15 cellular contexts compared by ENCODE assay signal in the genomic region with DNA sequence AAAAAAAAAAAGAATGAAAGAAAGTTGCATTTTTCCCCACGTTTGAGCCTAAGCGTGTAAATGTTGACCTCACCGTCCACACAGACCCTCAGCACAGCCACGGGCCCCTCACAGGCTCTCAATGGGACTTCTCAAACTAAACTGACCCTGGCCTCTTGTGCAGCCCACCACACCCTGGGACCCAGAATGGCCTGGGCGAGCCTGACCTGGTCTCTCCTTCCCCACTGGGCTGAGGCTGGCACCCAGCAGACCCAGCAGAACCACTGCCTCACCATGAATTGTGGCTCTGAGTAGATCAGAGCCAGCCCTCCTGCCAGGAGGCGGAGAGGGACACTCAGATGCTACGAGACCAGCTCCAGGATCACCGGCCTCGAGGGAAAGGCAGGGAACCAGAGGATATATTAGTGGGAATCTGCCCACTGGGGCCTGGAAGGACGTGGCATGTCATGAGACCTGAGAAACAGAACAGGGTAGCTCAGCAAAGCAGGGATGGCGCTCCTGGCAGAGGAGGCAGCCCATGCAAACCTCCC.
DNase-seq lines count a peak whose midpoint lies in the region; ATAC-seq, FAIRE-seq and TF ChIP-seq lines count a peak whose summit lies in the region.
"Had no signal": no experiment of that assay in that cellular context is flagged by ENCODE, and none has a peak within 500 bp of the region (broad histone marks: within the 10 kb centered on the region; RNA-seq: fewer than 3 reads in every experiment).

No MANE protein-coding gene starts in this region.

- H2AFZ ChIP-seq in neuronal stem cell (ENCODE audit: low read length), result no peak overlapping the region

- H3K9ac ChIP-seq in kidney (ENCODE audit: low read length in 2 of 2), result no peak overlapping the region
- no peak overlapping the region for H3K9ac ChIP-seq in neuronal stem cell (ENCODE audit: low read depth, low read length, poor library complexity)

- DNase-seq in Right ventricle myocardium inferior (ENCODE audit: missing footprints) (peak; percentile 54), left ventricle myocardium inferior (no peak), MG63 (peak; percentile 0), kidney (peak; percentile 48), neuronal stem cell (ENCODE audit: low spot score) (no peak), MCF 10A (ENCODE audit: unreplicated experiment) (no peak), T-helper 17 cell (no peak)
- DNase-seq in activated T-helper 1 cell treated with anti-CD3 and anti-CD28 coated beads, Interleukin-12 subunit alpha, Interleukin-12 subunit beta, Interleukin-2, Interleukin-4 antibody, amounts not matched to agents 30 ng/mL and 10 ng/mL and 1 ng/mL, durations not matched to agents 14 hours and 24 hours and 36 hours (ENCODE audit: low spot score), result no peak
- DNase-seq: Caco-2; CD8-positive, alpha-beta T cell; DND-41; GDM1 had no signal

- H3K9me3 ChIP-seq in left ventricle myocardium inferior (replicated peaks) (peaks cover 4% of the 10 kb centered on the region), MG63 (peaks cover 4% of the 10 kb centered on the region; the same call in 1 of the 2 replicates), kidney (ENCODE audit: control insufficient read depth in 1 of 2, low read length in 2 of 2) (no peaks in the 10 kb centered on the region), neuronal stem cell (replicated peaks in 1 of 2; ENCODE audit: control insufficient read depth in 2 of 2, insufficient read depth in 1 of 2, low read depth in 1 of 2, low read length in 2 of 2) (no peaks in the 10 kb centered on the region), T-helper 17 cell (ENCODE audit: control insufficient read depth, low read length, poor library complexity, severe bottlenecking) (no peaks in the 10 kb centered on the region)
- H3K9me3 ChIP-seq: Caco-2 had no signal

- no peak overlapping the region for H3K4ac ChIP-seq in neuronal stem cell (ENCODE audit: low read length)

- intact Hi-C loops in Right ventricle myocardium inferior (cut with DNase I), result no loop called here
- intact Hi-C loops in left ventricle myocardium inferior (cut with micrococcal nuclease), result no loop called here
- intact Hi-C loops in kidney (cut with DNase I), result no loop called here
- intact Hi-C loops in MCF 10A (cut with micrococcal nuclease), result no loop called here
- intact Hi-C loops in activated T-helper 1 cell treated with anti-CD3 and anti-CD28 coated beads, Interleukin-12 subunit alpha, Interleukin-12 subunit beta, Interleukin-2, Interleukin-4 antibody, amounts not matched to agents 30 ng/mL and 10 ng/mL and 1 ng/mL, durations not matched to agents 14 hours and 24 hours and 36 hours (cut with micrococcal nuclease), result no loop called here

- peaks cover 90% of the 10 kb centered on the region for H3K27me3 ChIP-seq in left ventricle myocardium inferior (ENCODE audit: low read depth)
- H3K27me3 ChIP-seq in MG63, result no peaks in the 10 kb centered on the region
- H3K27me3 ChIP-seq in neuronal stem cell (ENCODE audit: control insufficient read depth in 3 of 3, insufficient read depth in 3 of 3, low read depth in 1 of 3, low read length in 3 of 3), result no peaks in the 10 kb centered on the region

- no TSS peak for BruUV-seq in MCF 10A (replicated peaks; lab: Mats Ljungman, UMichigan)

- CTCF ChIA-PET in MCF 10A (lab: Yijun Ruan, JAX), result interaction anchor here (0.6 kb wide), 1 partner anchor 228 kb away, joined by 5 read pairs; no protein-coding TSS in a partner anchor

- H3K4me1 Mint-ChIP-seq in MCF 10A (ENCODE audit: insufficient read depth, unreplicated experiment), result no peaks in the 10 kb centered on the region
- peaks cover 3% of the 10 kb centered on the region for H3K4me1 Mint-ChIP-seq in T-helper 17 cell
- no peaks in the 10 kb centered on the region for H3K4me1 Mint-ChIP-seq in activated T-helper 1 cell treated with anti-CD3 and anti-CD28 coated beads, Interleukin-12 subunit alpha, Interleukin-12 subunit beta, Interleukin-2, Interleukin-4 antibody, amounts not matched to agents 30 ng/mL and 10 ng/mL and 1 ng/mL, durations not matched to agents 14 hours and 24 hours and 36 hours (ENCODE audit: low read depth)
- H3K4me1 Mint-ChIP-seq: CD14-positive monocyte had no signal

- no CpG with 5 or more reads among the region's 11 CpGs for WGBS in neuronal stem cell (ENCODE audit: extremely low coverage in 2 of 2, insufficient read length in 2 of 2, insufficient replicate concordance in 1 of 2), 2 donors

- H4K8ac ChIP-seq in neuronal stem cell (ENCODE audit: low read depth, low read length), result no peak overlapping the region

- no peak for ATAC-seq in Right ventricle myocardium inferior
- no peak for ATAC-seq in T-helper 17 cell
- ATAC-seq: CD8-positive, alpha-beta T cell had no signal

- H3K4me3 ChIP-seq in left ventricle myocardium inferior (no peak overlapping the region), MG63 (no peak overlapping the region), kidney (ENCODE audit: low read length in 2 of 2) (no peak overlapping the region), neuronal stem cell (ENCODE audit: low read length in 2 of 2) (no peak overlapping the region)

- H3K27me3 Mint-ChIP-seq in MCF 10A (ENCODE audit: insufficient read depth, unreplicated experiment) (no peaks in the 10 kb centered on the region), T-helper 17 cell (peaks cover 49% of the 10 kb centered on the region)
- no peaks in the 10 kb centered on the region for H3K27me3 Mint-ChIP-seq in activated T-helper 1 cell treated with anti-CD3 and anti-CD28 coated beads, Interleukin-12 subunit alpha, Interleukin-12 subunit beta, Interleukin-2, Interleukin-4 antibody, amounts not matched to agents 30 ng/mL and 10 ng/mL and 1 ng/mL, durations not matched to agents 14 hours and 24 hours and 36 hours (ENCODE audit: insufficient read depth)

- no peak overlapping the region for H2BK12ac ChIP-seq in neuronal stem cell (ENCODE audit: low read length)

- no peaks in the 10 kb centered on the region for H3K79me1 ChIP-seq in neuronal stem cell (ENCODE audit: low read depth, low read length)

- POLR2A ChIA-PET in MCF 10A (lab: Yijun Ruan, JAX), result no interaction called here

- H3K14ac ChIP-seq in neuronal stem cell (ENCODE audit: low read length), result peak overlapping the region; percentile 63

- no peak for FAIRE-seq in kidney (lab: Jason Lieb, UNC)
- FAIRE-seq: GM19239 had no signal

- H3K4me2 ChIP-seq in neuronal stem cell (ENCODE audit: insufficient read depth, low read length, poor library complexity, severe bottlenecking), result no peak overlapping the region

- H3K18ac ChIP-seq in neuronal stem cell (ENCODE audit: low read length), result peak overlapping the region; percentile 44

- H3K4me1 ChIP-seq in left ventricle myocardium inferior, result no peaks in the 10 kb centered on the region
- H3K4me1 ChIP-seq in kidney (ENCODE audit: control insufficient read depth in 1 of 2, insufficient read depth in 1 of 2, low read depth in 1 of 2, low read length in 2 of 2), result no peaks in the 10 kb centered on the region
- H3K4me1 ChIP-seq in neuronal stem cell (ENCODE audit: control insufficient read depth in 2 of 2, insufficient read depth in 1 of 2, low read depth in 1 of 2, low read length in 2 of 2), result peaks cover 0 to 14% of the 10 kb centered on the region in 2 donors
- H3K4me1 ChIP-seq: Caco-2 had no signal

- H3K27ac Mint-ChIP-seq in MCF 10A (ENCODE audit: low read depth, unreplicated experiment) (no peak overlapping the region), T-helper 17 cell (no peak overlapping the region)
- H3K27ac Mint-ChIP-seq in activated T-helper 1 cell treated with anti-CD3 and anti-CD28 coated beads, Interleukin-12 subunit alpha, Interleukin-12 subunit beta, Interleukin-2, Interleukin-4 antibody, amounts not matched to agents 30 ng/mL and 10 ng/mL and 1 ng/mL, durations not matched to agents 14 hours and 24 hours and 36 hours, result no peak overlapping the region
- H3K27ac Mint-ChIP-seq: CD14-positive monocyte; CD8-positive, alpha-beta T cell had no signal

- TF ChIP-seq CTCF in left ventricle myocardium inferior (IDR thresholded peaks at IDR 0.05; ENCODE audit: borderline replicate concordance) (no peak), kidney (IDR thresholded peaks at IDR 0.05; ENCODE audit: borderline replicate concordance, extremely low read depth, insufficient read depth) (no peak), MCF 10A (IDR thresholded peaks at IDR 0.05; ENCODE audit: unreplicated experiment) (no peak)

- H3K36me3 Mint-ChIP-seq in MCF 10A (ENCODE audit: insufficient read depth, unreplicated experiment), result peaks cover 5% of the 10 kb centered on the region
- no peaks in the 10 kb centered on the region for H3K36me3 Mint-ChIP-seq in T-helper 17 cell (ENCODE audit: low read depth)
- H3K36me3 Mint-ChIP-seq in activated T-helper 1 cell treated with anti-CD3 and anti-CD28 coated beads, Interleukin-12 subunit alpha, Interleukin-12 subunit beta, Interleukin-2, Interleukin-4 antibody, amounts not matched to agents 30 ng/mL and 10 ng/mL and 1 ng/mL, durations not matched to agents 14 hours and 24 hours and 36 hours (ENCODE audit: low read depth), result no peaks in the 10 kb centered on the region
- H3K36me3 Mint-ChIP-seq: CD14-positive monocyte; CD8-positive, alpha-beta T cell had no signal

- no peak overlapping the region for H2BK120ac ChIP-seq in neuronal stem cell (ENCODE audit: low read depth, low read length)

- H3K4me3 Mint-ChIP-seq in MCF 10A (ENCODE audit: unreplicated experiment) (no peak overlapping the region), T-helper 17 cell (no peak overlapping the region)
- no peak overlapping the region for H3K4me3 Mint-ChIP-seq in activated T-helper 1 cell treated with anti-CD3 and anti-CD28 coated beads, Interleukin-12 subunit alpha, Interleukin-12 subunit beta, Interleukin-2, Interleukin-4 antibody, amounts not matched to agents 30 ng/mL and 10 ng/mL and 1 ng/mL, durations not matched to agents 14 hours and 24 hours and 36 hours
- H3K4me3 Mint-ChIP-seq: CD14-positive monocyte; CD8-positive, alpha-beta T cell had no signal

- H2AK5ac ChIP-seq in neuronal stem cell (ENCODE audit: low read depth, low read length), result peak overlapping the region; percentile 89

- H4K91ac ChIP-seq in neuronal stem cell (ENCODE audit: low read depth, low read length, poor library complexity), result no peak overlapping the region

- H3K27ac ChIP-seq in left ventricle myocardium inferior (replicated peaks), result no peak overlapping the region
- no peak overlapping the region for H3K27ac ChIP-seq in kidney (ENCODE audit: low read depth in 2 of 2, low read length in 2 of 2)
- H3K27ac ChIP-seq in neuronal stem cell (replicated peaks; ENCODE audit: low read length), result no peak overlapping the region
- H3K27ac ChIP-seq: 22Rv1 had no signal

- H2BK5ac ChIP-seq in neuronal stem cell (ENCODE audit: low read length), result no peak overlapping the region

- H3K36me3 ChIP-seq in left ventricle myocardium inferior (peaks cover 7% of the 10 kb centered on the region), MG63 (peaks cover 65% of the 10 kb centered on the region), kidney (ENCODE audit: control insufficient read depth in 1 of 2, insufficient read depth in 2 of 2, low read length in 2 of 2) (no peaks in the 10 kb centered on the region), neuronal stem cell (replicated peaks in 1 of 2; ENCODE audit: control insufficient read depth in 2 of 2, insufficient read depth in 2 of 2, low read length in 2 of 2) (no peaks in the 10 kb centered on the region)

- H3K23ac ChIP-seq in neuronal stem cell (ENCODE audit: low read depth, low read length, poor library complexity), result no peak overlapping the region

- no peak overlapping the region for H2BK15ac ChIP-seq in neuronal stem cell (ENCODE audit: low read length)

- H3K9me3 Mint-ChIP-seq in MCF 10A (ENCODE audit: unreplicated experiment), result no peaks in the 10 kb centered on the region
- no peaks in the 10 kb centered on the region for H3K9me3 Mint-ChIP-seq in activated T-helper 1 cell treated with anti-CD3 and anti-CD28 coated beads, Interleukin-12 subunit alpha, Interleukin-12 subunit beta, Interleukin-2, Interleukin-4 antibody, amounts not matched to agents 30 ng/mL and 10 ng/mL and 1 ng/mL, durations not matched to agents 14 hours and 24 hours and 36 hours
- H3K9me3 Mint-ChIP-seq: CD8-positive, alpha-beta T cell had no signal

Comparison
In these comparisons a context has a peak if more than half of its experiments do, and no peak if none do; other contexts are left out.
1. DNase-seq: peak in Right ventricle myocardium inferior (single experiment), MG63 (single experiment) and kidney (single experiment); none in left ventricle myocardium inferior (single experiment), neuronal stem cell (single experiment), MCF 10A (single experiment), T-helper 17 cell (0 of 3) and activated T-helper 1 cell treated with anti-CD3 and anti-CD28 coated beads, Interleukin-12 subunit alpha, Interleukin-12 subunit beta, Interleukin-2, Interleukin-4 antibody, amounts not matched to agents 30 ng/mL and 10 ng/mL and 1 ng/mL, durations not matched to agents 14 hours and 24 hours and 36 hours (single experiment).